In genomic region chr22:41117127-41117965, GRCh38 we compare ENCODE assay signal across 31 cellular contexts. TPM values are rescaled to one million over a fixed set of nuclear protein-coding genes. Genes with fewer than 3 reads are reported as not detected.
DNase-seq lines count a peak whose midpoint lies in the region; ATAC-seq, FAIRE-seq and TF ChIP-seq lines count a peak whose summit lies in the region.
"Had no signal": no experiment of that assay in that cellular context is flagged by ENCODE, and none has a peak within 500 bp of the region (broad histone marks: within the 10 kb centered on the region; RNA-seq: fewer than 3 reads in every experiment).

No MANE protein-coding gene starts in this region.

- peaks cover 75% of the 10 kb centered on the region for H3K36me3 Mint-ChIP-seq in activated T-cell treated with anti-CD3 and anti-CD28 coated beads, Interleukin-2, amount 50 U/mL, for 24 hours (ENCODE audit: low read depth)
- H3K36me3 Mint-ChIP-seq in progenitor cell of endocrine pancreas (ENCODE audit: insufficient read depth) = peaks cover 27% of the 10 kb centered on the region
- peaks cover 35% of the 10 kb centered on the region for H3K36me3 Mint-ChIP-seq in endothelial cell (ENCODE audit: low read depth, unreplicated experiment)
- H3K36me3 Mint-ChIP-seq in CD14-positive monocyte = peaks cover 54 to 77% of the 10 kb centered on the region in 2 donors

- H3K4me1 ChIP-seq in mammary epithelial cell (ENCODE audit: insufficient read depth, low read length) = no peaks in the 10 kb centered on the region
- H3K4me1 ChIP-seq: SJSA1 had no signal

- H3K27me3 ChIP-seq in mammary epithelial cell (ENCODE audit: insufficient read depth, low read length) = no peaks in the 10 kb centered on the region
- H3K27me3 ChIP-seq: ascending aorta, dorsolateral prefrontal cortex, SJSA1, upper lobe of right lung had no signal

- intact Hi-C loops in mammary epithelial cell (cut with micrococcal nuclease) (no loop called here), CD14-positive monocyte (cut with micrococcal nuclease) (no loop called here)

- dilution Hi-C loops in mammary epithelial cell (cut with HindIII; ENCODE audit: low sequenced_read_pairs) = no loop called here

- TF ChIP-seq CTCF in mammary epithelial cell (conservative IDR thresholded peaks at IDR 0.05 in 1 of 2, IDR thresholded peaks at IDR 0.05 in 1 of 2; ENCODE audit: extremely low read depth in 1 of 2, insufficient read depth in 1 of 2, low read depth in 1 of 2, low read length in 2 of 2) (no peak), progenitor cell of endocrine pancreas (IDR thresholded peaks at IDR 0.05; ENCODE audit: unreplicated experiment) (no peak), endothelial cell (IDR thresholded peaks at IDR 0.05; ENCODE audit: unreplicated experiment) (no peak), CD14-positive monocyte (IDR thresholded peaks at IDR 0.05) (no peak)

- H3K9me3 ChIP-seq in mammary epithelial cell (replicated peaks; ENCODE audit: insufficient read depth, low read length) = no peaks in the 10 kb centered on the region
- H3K9me3 ChIP-seq: ascending aorta, SJSA1, upper lobe of right lung had no signal

- no peak overlapping the region for H3K4me3 Mint-ChIP-seq in activated T-cell treated with anti-CD3 and anti-CD28 coated beads, Interleukin-2, amount 50 U/mL, for 24 hours
- H3K4me3 Mint-ChIP-seq in progenitor cell of endocrine pancreas (ENCODE audit: low read depth) (no peak overlapping the region), endothelial cell (ENCODE audit: unreplicated experiment) (no peak overlapping the region), CD14-positive monocyte (no peak overlapping the region)
- H3K4me3 Mint-ChIP-seq: activated CD4-positive, alpha-beta T cell treated with anti-CD3 and anti-CD28 coated beads, Interleukin-2, amount 10 ng/mL, durations not matched to agents 24 days and 14 days; activated naive CD8-positive, alpha-beta T cell treated with anti-CD3 and anti-CD28 coated beads for 36 hours; activated T-cell treated with anti-CD3 and anti-CD28 coated beads, Interleukin-2, amount 50 U/mL, for 4 hours; CD4-positive, alpha-beta T cell; natural killer cell treated with Interleukin-12 subunit alpha and Interleukin-12 subunit beta and Interleukin-15 and Interleukin-18, amount 100 ng/mL, for 72 hours had no signal

- H3K4me2 ChIP-seq in mammary epithelial cell (ENCODE audit: insufficient read depth, low read depth, low read length) = no peak overlapping the region
- H3K4me2 ChIP-seq: smooth muscle cell had no signal

- peak overlapping the region; percentile 65 for H3K27ac Mint-ChIP-seq in activated T-cell treated with anti-CD3 and anti-CD28 coated beads, Interleukin-2, amount 50 U/mL, for 24 hours
- H3K27ac Mint-ChIP-seq in progenitor cell of endocrine pancreas = peak overlapping the region; percentile 41
- H3K27ac Mint-ChIP-seq in endothelial cell (ENCODE audit: unreplicated experiment) = no peak overlapping the region
- peak overlapping the region in 3 of 7 donors; percentile 7 to 30 (median 25) for H3K27ac Mint-ChIP-seq in CD14-positive monocyte
- H3K27ac Mint-ChIP-seq: activated CD4-positive, alpha-beta T cell treated with anti-CD3 and anti-CD28 coated beads, Interleukin-2, amount 10 ng/mL, durations not matched to agents 24 days and 14 days; activated naive CD8-positive, alpha-beta T cell treated with anti-CD3 and anti-CD28 coated beads for 36 hours; CD4-positive, alpha-beta T cell; natural killer cell treated with Interleukin-12 subunit alpha and Interleukin-12 subunit beta and Interleukin-15 and Interleukin-18, amount 100 ng/mL, for 72 hours had no signal

- 77% methylated on average over 9 of the region's 9 CpGs for WGBS in mammary epithelial cell (ENCODE audit: low coverage, missing lambda C conversion rate)

- H3K9me3 Mint-ChIP-seq in activated T-cell treated with anti-CD3 and anti-CD28 coated beads, Interleukin-2, amount 50 U/mL, for 24 hours = no peaks in the 10 kb centered on the region
- H3K9me3 Mint-ChIP-seq in progenitor cell of endocrine pancreas (ENCODE audit: low read depth) = no peaks in the 10 kb centered on the region
- H3K9me3 Mint-ChIP-seq in endothelial cell (ENCODE audit: unreplicated experiment) = no peaks in the 10 kb centered on the region
- peaks cover 0 to 3% (median 0%) of the 10 kb centered on the region in 7 donors for H3K9me3 Mint-ChIP-seq in CD14-positive monocyte
- H3K9me3 Mint-ChIP-seq: activated naive CD8-positive, alpha-beta T cell treated with anti-CD3 and anti-CD28 coated beads for 36 hours; activated T-cell treated with anti-CD3 and anti-CD28 coated beads, Interleukin-2, amount 50 U/mL, for 4 hours; CD4-positive, alpha-beta T cell; natural killer cell treated with Interleukin-12 subunit alpha and Interleukin-12 subunit beta and Interleukin-15 and Interleukin-18, amount 100 ng/mL, for 72 hours had no signal

- peaks cover 94% of the 10 kb centered on the region for H3K79me2 ChIP-seq in mammary epithelial cell (ENCODE audit: insufficient read depth, low read length)

- H3K27me3 Mint-ChIP-seq in activated T-cell treated with anti-CD3 and anti-CD28 coated beads, Interleukin-2, amount 50 U/mL, for 24 hours = no peaks in the 10 kb centered on the region
- H3K27me3 Mint-ChIP-seq in progenitor cell of endocrine pancreas (no peaks in the 10 kb centered on the region), endothelial cell (ENCODE audit: unreplicated experiment) (no peaks in the 10 kb centered on the region), CD14-positive monocyte (ENCODE audit: low read depth in 3 of 3) (peaks cover 0 to 2% (median 0%) of the 10 kb centered on the region in 3 donors)
- H3K27me3 Mint-ChIP-seq: activated CD4-positive, alpha-beta T cell treated with anti-CD3 and anti-CD28 coated beads, Interleukin-2, amount 10 ng/mL, durations not matched to agents 24 days and 14 days; activated naive CD8-positive, alpha-beta T cell treated with anti-CD3 and anti-CD28 coated beads for 36 hours; CD4-positive, alpha-beta T cell; natural killer cell treated with Interleukin-12 subunit alpha and Interleukin-12 subunit beta and Interleukin-15 and Interleukin-18, amount 100 ng/mL, for 72 hours had no signal

- no peaks in the 10 kb centered on the region for H4K20me1 ChIP-seq in mammary epithelial cell (ENCODE audit: insufficient read depth, low read length)

- BruUV-seq in mammary epithelial cell (replicated peaks; lab: Mats Ljungman, UMichigan) = TSS peak; percentile 71

- H3K4me1 Mint-ChIP-seq in activated T-cell treated with anti-CD3 and anti-CD28 coated beads, Interleukin-2, amount 50 U/mL, for 24 hours (ENCODE audit: low read depth) = peaks cover 52% of the 10 kb centered on the region
- H3K4me1 Mint-ChIP-seq in progenitor cell of endocrine pancreas (ENCODE audit: low read depth) = peaks cover 2% of the 10 kb centered on the region
- peaks cover 6% of the 10 kb centered on the region for H3K4me1 Mint-ChIP-seq in endothelial cell (ENCODE audit: unreplicated experiment)
- peaks cover 22% of the 10 kb centered on the region for H3K4me1 Mint-ChIP-seq in CD14-positive monocyte

- peaks cover 14% of the 10 kb centered on the region for H3K36me3 ChIP-seq in mammary epithelial cell (ENCODE audit: insufficient read depth, low read length)

- ATAC-seq in GM21526 (IDR thresholded peaks at IDR 0.05; ENCODE audit: low FRiP score, unreplicated experiment) = no peak
- ATAC-seq: activated T-cell treated with anti-CD3 and anti-CD28 coated beads, Interleukin-2, amount 50 U/mL, for 4 hours; natural killer cell treated with Interleukin-12 subunit alpha and Interleukin-12 subunit beta and Interleukin-15 and Interleukin-18, amount 100 ng/mL, for 72 hours; upper lobe of right lung had no signal

- TF ChIP-seq POLR2A in GM12892 (IDR thresholded peaks at IDR 0.05; ENCODE audit: low read depth, low read length) = peak; percentile 38; the same call in 1 of the 2 replicates

- peak; percentile 57 for FAIRE-seq in GM12892 (lab: Jason Lieb, UNC)
- FAIRE-seq: kidney had no signal

- H3K9ac ChIP-seq in mammary epithelial cell (ENCODE audit: insufficient read depth, low read length) = no peak overlapping the region

- no peak for DNase-seq in activated T-cell treated with anti-CD3 and anti-CD28 coated beads, Interleukin-2, amount 50 U/mL, for 24 hours
- DNase-seq in activated T-cell treated with anti-CD3 and anti-CD28 coated beads for 4 hours = no peak
- DNase-seq in GM12892 (ENCODE audit: insufficient read length) = no peak
- DNase-seq in mammary epithelial cell = no peak
- no peak for DNase-seq in progenitor cell of endocrine pancreas (ENCODE audit: low spot score, unreplicated experiment)
- DNase-seq in endothelial cell (ENCODE audit: low spot score) = no peak
- DNase-seq in CD14-positive monocyte (ENCODE audit: low spot score) = no peak
- DNase-seq: activated CD4-positive, alpha-beta T cell treated with anti-CD3 and anti-CD28 coated beads, Interleukin-2, amount 10 ng/mL, durations not matched to agents 24 days and 14 days; activated naive CD8-positive, alpha-beta T cell treated with anti-CD3 and anti-CD28 coated beads for 36 hours; activated T-cell treated with anti-CD3 and anti-CD28 coated beads, Interleukin-2, amount 50 U/mL, for 4 hours; CD4-positive, alpha-beta T cell; central memory CD4-positive, alpha-beta T cell; dorsolateral prefrontal cortex; EL; H7; KBM-7; kidney; MM.1S; NCI-H1417; NCI-H2029 treated with DMSO at 0.1 percent for 48 hours; NCI-H226; RPMI8226; stimulated activated CD4-positive, alpha-beta T cell treated with anti-CD3 and anti-CD28 coated beads, Interleukin-1b, Interleukin-23, amount 100 ng/mL, for 48 hours; stimulated activated CD8-positive, alpha-beta memory T cell treated with anti-CD3 and anti-CD28 coated beads, Interleukin-4, amount 100 ng/mL, for 48 hours; upper lobe of right lung had no signal

- H3K4me3 ChIP-seq in mammary epithelial cell (replicated peaks in 1 of 3; ENCODE audit: insufficient read depth in 1 of 3, low read depth in 2 of 3, low read length in 3 of 3) = no peak overlapping the region
- H3K4me3 ChIP-seq: ascending aorta, dorsolateral prefrontal cortex, SJSA1, smooth muscle cell, upper lobe of right lung had no signal

- in situ Hi-C loops in mammary epithelial cell (cut with MboI; ENCODE audit: low sequenced_read_pairs in 2 of 2) = no loop called here

- CTCF ChIA-PET in mammary epithelial cell (lab: Charles Lee; ENCODE audit: low non-redundant PET) = no interaction called here

- H3K27ac ChIP-seq in mammary epithelial cell (ENCODE audit: insufficient read depth, low read depth, low read length) = no peak overlapping the region
- H3K27ac ChIP-seq: 22Rv1, ascending aorta, dorsolateral prefrontal cortex, SJSA1, upper lobe of right lung had no signal

- H2AFZ ChIP-seq in mammary epithelial cell (ENCODE audit: low read depth, low read length) = no peak overlapping the region

RNA-seq across cellular contexts. Expression of gene EP300, which starts 25.0 kb away (rescaled TPM):
- 24.6 TPM for polyA plus RNA-seq in GM12892 (2012; ENCODE audit: missing spikeins)
- total RNA-seq in mammary epithelial cell (10 to 100 TPM; 55.8 to 68.0 TPM), progenitor cell of endocrine pancreas (134 and 143 TPM in 2 replicates), endothelial cell (ENCODE audit: unreplicated experiment) (115 TPM)
- polyA plus RNA-seq in mammary epithelial cell (8.8 TPM), CD14-positive monocyte (10 to 100 TPM in 1 of 2 donors, 1 to 10 TPM in 1; 5.7 to 16.8 TPM)
- 158 TPM for polyA minus RNA-seq in mammary epithelial cell
